In genomic region chr19:13102416-13102665, GRCh38 we compare ENCODE assay signal across 8 cellular contexts. TPM values are rescaled to one million over a fixed set of nuclear protein-coding genes. Genes with fewer than 3 reads are reported as not detected.
DNase-seq lines count a peak whose midpoint lies in the region; ATAC-seq and TF ChIP-seq lines count a peak whose summit lies in the region.

No MANE protein-coding gene starts in this region.

- intact Hi-C loops in heart left ventricle (cut with DNase I): loop anchor here in 8 of 10 donors (2.0 to 5.0 kb wide), 3 partner anchors 48 to 160 kb away; partner anchors contain the start of genes IER2 (in 7 of the 8) and STX10 (in 7 of the 8)
- intact Hi-C loops in cardiac septum (cut with DNase I): loop anchor here (2.0 kb wide), 4 partner anchors 14 to 158 kb away; partner anchors contain the start of genes IER2, STX10 and TRMT1
- intact Hi-C loops in adrenal gland (cut with DNase I): no loop called here
- intact Hi-C loops in upper lobe of right lung (cut with DNase I): no loop called here

- H3K4me1 ChIP-seq in heart left ventricle (peaks cover 6 to 74% (median 58%) of the 10 kb centered on the region in 12 donors), adrenal gland (replicated peaks in 1 of 2) (peaks cover 19 to 25% of the 10 kb centered on the region in 2 donors), lung (ENCODE audit: control insufficient read depth in 2 of 2, insufficient read depth in 2 of 2, low read length in 2 of 2) (peaks cover 2 to 22% of the 10 kb centered on the region in 2 donors), upper lobe of right lung (peaks cover 51% of the 10 kb centered on the region)

- H3K4me3 ChIP-seq in heart left ventricle (peak overlapping the region; percentile 15 to 75 (median 60)), adrenal gland (peak overlapping the region in 2 of 4 donors; percentile 27 to 53), lung (peak overlapping the region; percentile 66), upper lobe of right lung (peak overlapping the region; percentile 55)

- peak overlapping the region; percentile 72 to 98 (median 92) for H3K27ac ChIP-seq in heart left ventricle
- H3K27ac ChIP-seq in adrenal gland: peak overlapping the region in 4 of 5 donors; percentile 51 to 93 (median 62)
- H3K27ac ChIP-seq in lung (ENCODE audit: low read depth in 1 of 2, low read length in 1 of 2): peak overlapping the region; percentile 51 to 90
- peak overlapping the region; percentile 89 for H3K27ac ChIP-seq in upper lobe of right lung

- no peaks in the 10 kb centered on the region for H3K9me3 ChIP-seq in heart left ventricle
- no peaks in the 10 kb centered on the region for H3K9me3 ChIP-seq in adrenal gland (replicated peaks in 1 of 3)
- H3K9me3 ChIP-seq in lung (ENCODE audit: control insufficient read depth in 2 of 2, insufficient read depth in 1 of 2, low read length in 1 of 2): no peaks in the 10 kb centered on the region
- no peaks in the 10 kb centered on the region for H3K9me3 ChIP-seq in upper lobe of right lung

- H3K27me3 ChIP-seq in heart left ventricle (peaks cover 0 to 11% (median 0%) of the 10 kb centered on the region in 9 donors), adrenal gland (peaks cover 2% of the 10 kb centered on the region), lung (ENCODE audit: control insufficient read depth, insufficient read depth) (no peaks in the 10 kb centered on the region), upper lobe of right lung (no peaks in the 10 kb centered on the region)

- 4 to 12% (median 4%) methylated on average over 4 to 7 of the region's 7 CpGs for WGBS in heart left ventricle, 4 donors
- 9 to 17% (median 10%) methylated on average over 7 of the region's 7 CpGs; no CpG with 5 or more reads in 1 of the 4 donors for WGBS in adrenal gland, 4 donors
- 5 to 7% methylated on average over 7 of the region's 7 CpGs for WGBS in lung, 2 donors

- TF ChIP-seq POLR2A in heart left ventricle (IDR thresholded peaks at IDR 0.05) (no peak), adrenal gland (IDR thresholded peaks at IDR 0.05) (peak in 1 of 2 donors; percentile 25)

- no peak for TF ChIP-seq CTCF in heart left ventricle (IDR thresholded peaks at IDR 0.05)
- TF ChIP-seq CTCF in adrenal gland (IDR thresholded peaks at IDR 0.05): no peak
- no peak for TF ChIP-seq CTCF in lung (IDR thresholded peaks at IDR 0.05; ENCODE audit: control extremely low read depth, extremely low read depth)
- TF ChIP-seq CTCF in upper lobe of right lung (IDR thresholded peaks at IDR 0.05): no peak

- DNase-seq in heart left ventricle: no peak
- DNase-seq in cardiac septum (ENCODE audit: low spot score): no peak
- no peak for DNase-seq in adrenal gland
- DNase-seq in lung (ENCODE audit: low spot score): no peak
- no peak for DNase-seq in upper lobe of right lung
- DNase-seq in occipital lobe (lab: John Stamatoyannopoulos, UW): no peak
- no peak for DNase-seq in stimulated activated CD4-positive, alpha-beta T cell treated with anti-CD3 and anti-CD28 coated beads, Interleukin-4, amount 100 ng/mL, for 1 hour
- no peak for DNase-seq in NCI-H1105 treated with DMSO at 0.1 percent for 48 hours (lab: John Stamatoyannopoulos, UW)

- H3K36me3 ChIP-seq in heart left ventricle (peaks cover 0 to 6% (median 2%) of the 10 kb centered on the region in 9 donors), adrenal gland (replicated peaks in 1 of 2) (peaks cover 0 to 4% of the 10 kb centered on the region in 2 donors), lung (ENCODE audit: control insufficient read depth in 2 of 2, insufficient read depth in 2 of 2, low read length in 2 of 2) (peaks cover 0 to 11% of the 10 kb centered on the region in 2 donors), upper lobe of right lung (peaks cover 4% of the 10 kb centered on the region)

- no peak for ATAC-seq in heart left ventricle
- no peak for ATAC-seq in lung (ENCODE audit: insufficient read depth, low FRiP score)
- ATAC-seq in upper lobe of right lung: no peak

RNA-seq across cellular contexts. Expression of gene LYL1, which starts 0.3 kb away (rescaled TPM):
- total RNA-seq in heart left ventricle (10 to 100 TPM in 3 of 9 donors, 1 to 10 TPM in 6; 5.2 to 19.1 (median 8.3) TPM), cardiac septum (9.4 TPM), adrenal gland (10 to 100 TPM in 5 of 8 donors, 1 to 10 TPM in 3; 4.3 to 22.5 (median 13.2) TPM), lung (10 to 100 TPM; 12.9 to 25.9 TPM), upper lobe of right lung (21.8 TPM), occipital lobe (3.3 TPM)
- polyA plus RNA-seq in heart left ventricle (1 to 10 TPM; 7.7 to 8.4 TPM), adrenal gland (10 to 100 TPM in 1 of 3 donors, 1 to 10 TPM in 1, under 1 TPM in 1; 0.38 to 18.7 (median 7.9) TPM), lung (10 to 100 TPM; 15.5 to 34.1 TPM)

RNA-seq across cellular contexts. Expression of gene TRMT1, which starts 14.2 kb away (rescaled TPM):
- total RNA-seq in heart left ventricle (10 to 100 TPM; 15.1 to 22.6 (median 16.2) TPM), cardiac septum (17.5 TPM), adrenal gland (10 to 100 TPM; 13.4 to 48.0 (median 35.4) TPM), lung (10 to 100 TPM; 14.4 to 41.4 TPM), upper lobe of right lung (33.7 TPM), occipital lobe (27.1 TPM)
- polyA plus RNA-seq in heart left ventricle (10 to 100 TPM; 26.4 to 32.4 TPM), adrenal gland (100 to 1,000 TPM in 2 of 3 donors, 10 to 100 TPM in 1; 15.5 to 229 (median 120) TPM), lung (10 to 100 TPM; 46.1 to 48.2 TPM)

RNA-seq across cellular contexts. Expression of gene NACC1, which starts 15.7 kb away (rescaled TPM):
- 10 to 100 TPM; 28.7 to 88.2 (median 41.8) TPM for total RNA-seq in heart left ventricle
- polyA plus RNA-seq in heart left ventricle: 10 to 100 TPM; 49.6 to 74.2 TPM
- 33.8 TPM for total RNA-seq in cardiac septum
- 10 to 100 TPM; 26.7 to 67.0 (median 48.0) TPM for total RNA-seq in adrenal gland
- 10 to 100 TPM; 12.4 to 47.7 (median 14.8) TPM for polyA plus RNA-seq in adrenal gland
- 10 to 100 TPM; 18.4 to 94.8 TPM for total RNA-seq in lung
- 10 to 100 TPM; 51.6 to 64.9 TPM for polyA plus RNA-seq in lung
- total RNA-seq in upper lobe of right lung: 39.8 TPM
- 13.1 TPM for total RNA-seq in occipital lobe

RNA-seq across cellular contexts. Expression of gene STX10, which starts 47.8 kb away (rescaled TPM):
- total RNA-seq in heart left ventricle: 10 to 100 TPM; 24.0 to 48.8 (median 35.8) TPM
- 10 to 100 TPM; 52.5 to 64.7 TPM for polyA plus RNA-seq in heart left ventricle
- total RNA-seq in cardiac septum: 25.7 TPM
- total RNA-seq in adrenal gland: 10 to 100 TPM; 30.5 to 90.7 (median 65.0) TPM
- polyA plus RNA-seq in adrenal gland: 100 to 1,000 TPM in 2 of 3 donors, 10 to 100 TPM in 1; 16.0 to 182 (median 159) TPM
- total RNA-seq in lung: 10 to 100 TPM; 45.8 to 94.3 TPM
- 100 to 1,000 TPM; 128 to 136 TPM for polyA plus RNA-seq in lung
- 65.4 TPM for total RNA-seq in upper lobe of right lung
- total RNA-seq in occipital lobe: 20.3 TPM

RNA-seq across cellular contexts. Expression of gene IER2, which starts 47.9 kb away (rescaled TPM):
- total RNA-seq in heart left ventricle (100 to 1,000 TPM in 1 of 9 donors, 10 to 100 TPM in 8; 17.6 to 101 (median 29.1) TPM), cardiac septum (28.4 TPM), adrenal gland (100 to 1,000 TPM in 2 of 8 donors, 10 to 100 TPM in 6; 36.4 to 121 (median 61.8) TPM), lung (10 to 100 TPM; 29.8 to 93.5 TPM), upper lobe of right lung (104 TPM), occipital lobe (9.4 TPM)
- polyA plus RNA-seq in heart left ventricle (10 to 100 TPM; 21.8 to 35.7 TPM), adrenal gland (100 to 1,000 TPM in 1 of 3 donors, 10 to 100 TPM in 1, 1 to 10 TPM in 1; 7.4 to 120 (median 97.1) TPM), lung (100 to 1,000 TPM in 1 of 2 donors, 10 to 100 TPM in 1; 92.5 to 242 TPM)

Comparison
In these comparisons a context has a peak if more than half of its experiments do, and no peak if none do; other contexts are left out.
1. intact Hi-C loops: an anchor here in heart left ventricle (2.0 to 5.0 kb wide) and cardiac septum (2.0 kb wide); none called in adrenal gland and upper lobe of right lung.